Comparison of ENCODE assay signal across 10 cellular contexts in genomic region chr21:46056450-46056903, GRCh38. TPM values are rescaled to one million over a fixed set of nuclear protein-coding genes. Genes with fewer than 3 reads are reported as not detected.
A peak's percentile ranks its signal among the peaks of the same experiment; 100 is the strongest.
DNase-seq lines count a peak whose midpoint lies in the region; ATAC-seq and TF ChIP-seq lines count a peak whose summit lies in the region.
"Had no signal": no experiment of that assay in that cellular context is flagged by ENCODE, and none has a peak within 500 bp of the region (broad histone marks: within the 10 kb centered on the region; RNA-seq: fewer than 3 reads in every experiment).

No MANE protein-coding gene starts in this region.

- DNase-seq in HFF-Myc (ENCODE audit: extremely low read depth, low read depth) (no peak), chondrocyte (ENCODE audit: low spot score) (peak; percentile 90), lower leg skin (ENCODE audit: low spot score in 2 of 2) (peak; percentile 73 to 94), COLO829 (ENCODE audit: low spot score) (no peak), HuH-7.5 (ENCODE audit: low spot score) (no peak), retina (no peak), GM19238 (ENCODE audit: insufficient read length, low spot score) (no peak)
- DNase-seq in stimulated activated naive CD8-positive, alpha-beta T cell treated with anti-CD3 and anti-CD28 coated beads, Interleukin-15, amount 100 ng/mL, for 72 hours = peak; percentile 33 to 36
- DNase-seq: NCI-H1694 treated with DMSO at 0.1 percent for 48 hours had no signal

- H3K4me1 Mint-ChIP-seq in chondrocyte (ENCODE audit: low read depth) = peaks cover 74% of the 10 kb centered on the region
- peaks cover 76% of the 10 kb centered on the region for H3K4me1 Mint-ChIP-seq in stimulated activated naive CD8-positive, alpha-beta T cell treated with anti-CD3 and anti-CD28 coated beads, Interleukin-15, amount 100 ng/mL, for 72 hours

- peaks cover 4% of the 10 kb centered on the region for H3K9me3 Mint-ChIP-seq in chondrocyte (ENCODE audit: low read depth)
- peaks cover 3 to 11% of the 10 kb centered on the region in 2 donors for H3K9me3 Mint-ChIP-seq in stimulated activated naive CD8-positive, alpha-beta T cell treated with anti-CD3 and anti-CD28 coated beads, Interleukin-15, amount 100 ng/mL, for 72 hours

- intact Hi-C loops in lower leg skin (cut with DNase I; ENCODE audit: low total_unique reads) = no loop called here

- no peaks in the 10 kb centered on the region for H3K27me3 Mint-ChIP-seq in chondrocyte (ENCODE audit: low read depth)
- no peaks in the 10 kb centered on the region for H3K27me3 Mint-ChIP-seq in stimulated activated naive CD8-positive, alpha-beta T cell treated with anti-CD3 and anti-CD28 coated beads, Interleukin-15, amount 100 ng/mL, for 72 hours

- ATAC-seq in stimulated activated naive CD8-positive, alpha-beta T cell treated with anti-CD3 and anti-CD28 coated beads, Interleukin-15, amount 100 ng/mL, for 72 hours = peak; percentile 21

- peak overlapping the region; percentile 29 for H3K4me3 ChIP-seq in HFF-Myc (replicated peaks; ENCODE audit: low read depth, low read length)
- no peak overlapping the region for H3K4me3 ChIP-seq in lower leg skin (ENCODE audit: low read depth, poor library complexity, severe bottlenecking)
- H3K4me3 ChIP-seq: dorsolateral prefrontal cortex had no signal

- H3K4me3 Mint-ChIP-seq in chondrocyte (ENCODE audit: unreplicated experiment) = peak overlapping the region; percentile 65
- H3K4me3 Mint-ChIP-seq in stimulated activated naive CD8-positive, alpha-beta T cell treated with anti-CD3 and anti-CD28 coated beads, Interleukin-15, amount 100 ng/mL, for 72 hours = peak overlapping the region in 1 of 2 donors; percentile 30

- no peak for TF ChIP-seq POLR2A in lower leg skin (IDR thresholded peaks at IDR 0.05)

- WGBS in lower leg skin, 2 donors = 21 to 35% methylated on average over 26 of the region's 26 CpGs

- no peak for TF ChIP-seq CTCF in HFF-Myc (IDR thresholded peaks at IDR 0.05; ENCODE audit: low read depth, low read length, missing control alignments)
- TF ChIP-seq CTCF in chondrocyte (IDR thresholded peaks at IDR 0.05) = no peak
- TF ChIP-seq CTCF in lower leg skin (IDR thresholded peaks at IDR 0.05) = no peak

- H3K36me3 Mint-ChIP-seq in chondrocyte (ENCODE audit: low read depth) = no peaks in the 10 kb centered on the region

- peak overlapping the region; percentile 95 for H3K27ac Mint-ChIP-seq in chondrocyte (ENCODE audit: unreplicated experiment)
- H3K27ac Mint-ChIP-seq in stimulated activated naive CD8-positive, alpha-beta T cell treated with anti-CD3 and anti-CD28 coated beads, Interleukin-15, amount 100 ng/mL, for 72 hours = no peak overlapping the region

RNA-seq across cellular contexts. Expression of gene COL6A2, which starts 41.4 kb away (rescaled TPM):
- 1,314 to 1,671 TPM (median 1,646 TPM) in 3 replicates for total RNA-seq in chondrocyte
- total RNA-seq in lower leg skin = 100 to 1,000 TPM; 137 to 543 (median 164) TPM

Comparison
In these comparisons a context has a peak if more than half of its experiments do, and no peak if none do; other contexts are left out.
1. DNase-seq: peak in chondrocyte (single experiment), lower leg skin (2 of 2) and stimulated activated naive CD8-positive, alpha-beta T cell treated with anti-CD3 and anti-CD28 coated beads, Interleukin-15, amount 100 ng/mL, for 72 hours (2 of 2); none in HFF-Myc (single experiment), COLO829 (single experiment), HuH-7.5 (single experiment), retina (single experiment) and GM19238 (single experiment).